ENCODE assay signal across 12 cellular contexts in genomic region chr9:86794356-86795046, GRCh38.
A peak's percentile ranks its signal among the peaks of the same experiment; 100 is the strongest.
DNase-seq lines count a peak whose midpoint lies in the region; ATAC-seq and TF ChIP-seq lines count a peak whose summit lies in the region.
"Had no signal": no experiment of that assay in that cellular context is flagged by ENCODE, and none has a peak within 500 bp of the region (broad histone marks: within the 10 kb centered on the region; RNA-seq: fewer than 3 reads in every experiment).

No MANE protein-coding gene starts in this region.

- H3K9me3 Mint-ChIP-seq in osteocyte (ENCODE audit: unreplicated experiment): no peaks in the 10 kb centered on the region

- peak; percentile 68 for DNase-seq in AG08395 (ENCODE audit: low spot score)
- peak; percentile 8 for DNase-seq in SW480 (ENCODE audit: low spot score)
- DNase-seq in foreskin melanocyte: peak; percentile 48
- DNase-seq in osteocyte (ENCODE audit: extremely low spot score, unreplicated experiment): no peak
- DNase-seq in activated T-cell treated with anti-CD3 and anti-CD28 coated beads, Interleukin-2, amount 50 U/mL, for 1 hour: no peak
- no peak for DNase-seq in stimulated activated CD8-positive, alpha-beta memory T cell treated with anti-CD3 and anti-CD28 coated beads, Interleukin-4, amount 100 ng/mL, for 48 hours
- DNase-seq in NCI-H510A (lab: John Stamatoyannopoulos, UW): no peak
- DNase-seq: GF-D8, NCI-H2171, Peyer's patch had no signal

- peak overlapping the region; percentile 86 for H3K27ac Mint-ChIP-seq in osteocyte (ENCODE audit: unreplicated experiment)

- no peak for TF ChIP-seq CTCF in osteocyte (IDR thresholded peaks at IDR 0.05)

- no peak for ATAC-seq in GM21360 (IDR thresholded peaks at IDR 0.05; ENCODE audit: unreplicated experiment)
- ATAC-seq: esophagus mucosa had no signal

- peak overlapping the region; percentile 26 for H3K4me3 Mint-ChIP-seq in osteocyte (ENCODE audit: unreplicated experiment)

- H3K4me1 Mint-ChIP-seq in osteocyte (ENCODE audit: unreplicated experiment): peaks cover 48% of the 10 kb centered on the region

- H3K36me3 Mint-ChIP-seq in osteocyte (ENCODE audit: unreplicated experiment): no peaks in the 10 kb centered on the region

- H3K27me3 Mint-ChIP-seq in osteocyte (ENCODE audit: unreplicated experiment): no peaks in the 10 kb centered on the region

Comparison
In these comparisons a context has a peak if more than half of its experiments do, and no peak if none do; other contexts are left out.
1. DNase-seq: peak in AG08395 (single experiment), SW480 (single experiment) and foreskin melanocyte (single experiment); none in osteocyte (single experiment), activated T-cell treated with anti-CD3 and anti-CD28 coated beads, Interleukin-2, amount 50 U/mL, for 1 hour (single experiment), stimulated activated CD8-positive, alpha-beta memory T cell treated with anti-CD3 and anti-CD28 coated beads, Interleukin-4, amount 100 ng/mL, for 48 hours (single experiment) and NCI-H510A (single experiment).